21 cellular contexts compared by ENCODE assay signal in the genomic region with DNA sequence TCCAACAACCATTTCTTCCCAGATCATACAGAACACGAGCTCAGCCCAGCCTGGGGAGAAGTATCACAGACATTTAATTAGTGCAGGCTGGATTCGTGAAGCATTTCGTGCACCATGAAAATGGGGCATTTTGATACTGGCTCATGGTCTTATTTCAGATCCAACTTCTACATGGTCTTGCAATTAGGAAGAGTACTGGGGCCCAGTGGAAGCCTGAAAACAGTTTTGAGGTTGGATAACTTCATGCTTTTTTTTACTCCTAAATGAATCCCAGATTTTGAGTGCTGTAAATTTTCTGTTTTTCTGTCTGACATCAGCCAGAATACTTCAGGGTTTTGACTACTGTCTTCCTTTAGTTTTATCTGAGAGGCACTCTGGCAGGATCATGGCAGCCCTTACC.
"Had no signal": no experiment of that assay in that cellular context is flagged by ENCODE, and none has a peak within 500 bp of the region (broad histone marks: within the 10 kb centered on the region; RNA-seq: fewer than 3 reads in every experiment).

No MANE protein-coding gene starts in this region.

- DNase-seq: Karpas-422, KG1, MG63, NCI-H1092, NCI-H1436, NCI-H187, NCI-H2029, NCI-H2081 treated with DMSO at 0.1 percent for 48 hours, NCI-H2171, NCI-H226, NCI-H446, NCI-H510A, NCI-H524 treated with DMSO at 0.1 percent for 48 hours, NCI-H69, NCI-H774, Right ventricle myocardium superior, RPMI8226, SIG-M5 had no signal

- H3K9me3 ChIP-seq: SJSA1 had no signal

- H3K27me3 ChIP-seq: MG63, SJSA1 had no signal

- FAIRE-seq: RCC 7860 had no signal

- H3K4me3 ChIP-seq: MG63, SJSA1, SK-N-MC had no signal

- H3K27ac ChIP-seq: SJSA1, SK-N-MC had no signal
